ENCODE assay signal across 8 cellular contexts in genomic region chr2:38037757-38038615, GRCh38.
DNase-seq lines count a peak whose midpoint lies in the region; ATAC-seq lines count a peak whose summit lies in the region.

No MANE protein-coding gene starts in this region.

- CTCF ChIA-PET in activated naive CD4-positive, alpha-beta T cell treated with anti-CD3 and anti-CD28 coated beads, Interleukin-2, amount 10 ng/mL, durations not matched to agents 7 days and 5 days (lab: Charles Lee) = interaction anchor here (1.1 to 1.5 kb wide), 3 partner anchors 10 to 111 kb away, joined by 3 to 4 read pairs (median 4); no protein-coding TSS in a partner anchor

- H3K27me3 Mint-ChIP-seq in activated naive CD4-positive, alpha-beta T cell treated with anti-CD3 and anti-CD28 coated beads, Interleukin-2, amount 10 ng/mL, durations not matched to agents 7 days and 5 days = peaks cover 48% of the 10 kb centered on the region

- H3K4me3 Mint-ChIP-seq in activated naive CD4-positive, alpha-beta T cell treated with anti-CD3 and anti-CD28 coated beads, Interleukin-2, amount 10 ng/mL, durations not matched to agents 7 days and 5 days = peak overlapping the region; percentile 48

- DNase-seq in DMS 273 treated with DMSO at 0.1 percent for 48 hours (lab: John Stamatoyannopoulos, UW) (peak; percentile 31), iPS DF 19.7 (ENCODE audit: low read depth, low spot score) (peak; percentile 20), smooth muscle cell of the brain vasculature (ENCODE audit: low read depth, low spot score) (peak; percentile 71), NCI-H2081 treated with DMSO at 0.1 percent for 48 hours (lab: John Stamatoyannopoulos, UW) (no peak), cerebellar cortex (ENCODE audit: low spot score) (no peak)
- no peak for DNase-seq in activated naive CD4-positive, alpha-beta T cell treated with anti-CD3 and anti-CD28 coated beads, Interleukin-2, amount 10 ng/mL, durations not matched to agents 7 days and 5 days

- H3K27ac Mint-ChIP-seq in activated naive CD4-positive, alpha-beta T cell treated with anti-CD3 and anti-CD28 coated beads, Interleukin-2, amount 10 ng/mL, durations not matched to agents 7 days and 5 days = no peak overlapping the region

- ATAC-seq in GM19023 (IDR thresholded peaks at IDR 0.05; ENCODE audit: unreplicated experiment) (peak; percentile 75), HG03103 (IDR thresholded peaks at IDR 0.05; ENCODE audit: low read depth, unreplicated experiment) (peak; percentile 67)

- H3K4me1 Mint-ChIP-seq in activated naive CD4-positive, alpha-beta T cell treated with anti-CD3 and anti-CD28 coated beads, Interleukin-2, amount 10 ng/mL, durations not matched to agents 7 days and 5 days = peaks cover 8% of the 10 kb centered on the region

- H3K36me3 Mint-ChIP-seq in activated naive CD4-positive, alpha-beta T cell treated with anti-CD3 and anti-CD28 coated beads, Interleukin-2, amount 10 ng/mL, durations not matched to agents 7 days and 5 days = no peaks in the 10 kb centered on the region

- H3K9me3 Mint-ChIP-seq in activated naive CD4-positive, alpha-beta T cell treated with anti-CD3 and anti-CD28 coated beads, Interleukin-2, amount 10 ng/mL, durations not matched to agents 7 days and 5 days = no peaks in the 10 kb centered on the region

Comparison
In these comparisons a context has a peak if more than half of its experiments do, and no peak if none do; other contexts are left out.
1. DNase-seq: peak in DMS 273 treated with DMSO at 0.1 percent for 48 hours (single experiment), iPS DF 19.7 (single experiment) and smooth muscle cell of the brain vasculature (single experiment); none in activated naive CD4-positive, alpha-beta T cell treated with anti-CD3 and anti-CD28 coated beads, Interleukin-2, amount 10 ng/mL, durations not matched to agents 7 days and 5 days (single experiment), NCI-H2081 treated with DMSO at 0.1 percent for 48 hours (single experiment) and cerebellar cortex (single experiment).